1 cellular context compared by ENCODE assay signal in the genomic region with DNA sequence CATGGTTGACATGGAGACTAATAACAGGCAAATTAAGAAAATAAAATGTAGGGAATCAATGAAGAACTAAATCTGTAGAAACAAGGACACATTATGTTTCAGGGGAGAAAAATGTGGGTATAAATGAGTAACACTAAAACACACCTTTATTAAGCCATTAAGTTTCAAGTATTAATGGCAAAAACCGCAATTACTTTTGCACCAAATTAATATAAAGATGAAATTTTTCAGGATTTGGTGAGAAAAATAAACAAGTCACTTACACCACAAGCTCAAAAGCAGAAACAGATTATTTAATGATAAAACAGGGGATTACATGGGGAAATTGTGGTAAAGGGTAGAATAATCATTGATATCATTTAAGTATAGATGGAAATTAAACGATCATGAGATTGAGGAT.
TF ChIP-seq lines count a peak whose summit lies in the region.

No MANE protein-coding gene starts in this region.

TF ChIP-seq in HepG2, 621 proteins besides CTCF, POLR2A, EP300 and RAD21 (continued from another document):
- TF ChIP-seq, protein P1, sequence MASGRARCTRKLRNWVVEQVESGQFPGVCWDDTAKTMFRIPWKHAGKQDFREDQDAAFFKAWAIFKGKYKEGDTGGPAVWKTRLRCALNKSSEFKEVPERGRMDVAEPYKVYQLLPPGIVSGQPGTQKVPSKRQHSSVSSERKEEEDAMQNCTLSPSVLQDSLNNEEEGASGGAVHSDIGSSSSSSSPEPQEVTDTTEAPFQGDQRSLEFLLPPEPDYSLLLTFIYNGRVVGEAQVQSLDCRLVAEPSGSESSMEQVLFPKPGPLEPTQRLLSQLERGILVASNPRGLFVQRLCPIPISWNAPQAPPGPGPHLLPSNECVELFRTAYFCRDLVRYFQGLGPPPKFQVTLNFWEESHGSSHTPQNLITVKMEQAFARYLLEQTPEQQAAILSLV (CRISPR knock-in tag; IDR thresholded peaks at IDR 0.05; ENCODE audit: borderline replicate concordance), result no peak
